Comparison of ENCODE assay signal across 8 cellular contexts in the genomic region with DNA sequence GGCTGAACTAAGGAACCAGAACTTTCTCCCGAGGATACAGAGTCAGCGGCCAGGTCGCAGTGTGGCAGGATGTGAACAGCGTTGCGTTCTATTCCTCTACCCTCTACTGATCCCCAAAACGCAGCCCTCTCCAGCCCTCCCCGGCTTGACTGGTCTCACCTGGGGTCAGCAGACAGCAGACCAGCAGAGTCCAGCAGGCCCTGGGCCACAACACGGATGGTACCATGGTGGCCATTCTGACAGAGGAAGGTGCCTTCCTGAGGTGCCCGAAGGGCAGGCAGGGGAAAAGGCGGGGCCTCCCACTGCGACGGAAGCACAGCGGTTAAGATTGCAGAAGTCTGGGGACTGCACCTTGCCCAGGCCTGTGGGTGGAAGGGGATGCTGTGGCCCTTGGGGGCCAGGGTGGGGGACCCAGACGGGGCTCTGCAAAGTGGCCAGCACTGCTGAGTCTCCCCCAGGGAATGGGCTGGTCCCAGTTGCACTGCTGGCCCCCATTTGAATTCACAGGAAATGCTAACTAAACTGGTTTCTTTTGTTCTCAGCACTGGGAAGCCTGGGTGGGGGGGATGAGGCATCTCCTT. TPM values are rescaled to one million over a fixed set of nuclear protein-coding genes. Genes with fewer than 3 reads are reported as not detected.
DNase-seq lines count a peak whose midpoint lies in the region; ATAC-seq, FAIRE-seq and TF ChIP-seq lines count a peak whose summit lies in the region.

A gene with protein sequence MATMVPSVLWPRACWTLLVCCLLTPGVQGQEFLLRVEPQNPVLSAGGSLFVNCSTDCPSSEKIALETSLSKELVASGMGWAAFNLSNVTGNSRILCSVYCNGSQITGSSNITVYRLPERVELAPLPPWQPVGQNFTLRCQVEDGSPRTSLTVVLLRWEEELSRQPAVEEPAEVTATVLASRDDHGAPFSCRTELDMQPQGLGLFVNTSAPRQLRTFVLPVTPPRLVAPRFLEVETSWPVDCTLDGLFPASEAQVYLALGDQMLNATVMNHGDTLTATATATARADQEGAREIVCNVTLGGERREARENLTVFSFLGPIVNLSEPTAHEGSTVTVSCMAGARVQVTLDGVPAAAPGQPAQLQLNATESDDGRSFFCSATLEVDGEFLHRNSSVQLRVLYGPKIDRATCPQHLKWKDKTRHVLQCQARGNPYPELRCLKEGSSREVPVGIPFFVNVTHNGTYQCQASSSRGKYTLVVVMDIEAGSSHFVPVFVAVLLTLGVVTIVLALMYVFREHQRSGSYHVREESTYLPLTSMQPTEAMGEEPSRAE (minus strand): TSS at position 245 of the 581 bp plus-strand sequence. CDS start 10 bp downstream, at position 235.

- ATAC-seq in HG02588 (IDR thresholded peaks at IDR 0.05; ENCODE audit: unreplicated experiment) (peak; percentile 76), GM12878 (peak; percentile 97), HG02571 (IDR thresholded peaks at IDR 0.05; ENCODE audit: unreplicated experiment) (no peak)

- no peaks in the 10 kb centered on the region for H4K20me1 ChIP-seq in GM12878 (ENCODE audit: control insufficient read depth, insufficient read depth)

- H3K27me3 ChIP-seq in Caco-2 (replicated peaks; ENCODE audit: control insufficient read depth, insufficient read depth, low read length) (no peaks in the 10 kb centered on the region), GM12878 (replicated peaks in 1 of 2; ENCODE audit: control insufficient read depth in 2 of 2, insufficient read depth in 2 of 2, low read length in 1 of 2) (no peaks in the 10 kb centered on the region)

- in situ Hi-C loops in GM12878 (cut with MboI) = no loop called here

- no peak within 1 kb of the TSS for H3K4me3 ChIP-seq in Caco-2 (ENCODE audit: low read depth, low read length)
- H3K4me3 ChIP-seq in GM12878 = peak within 1 kb of the TSS; percentile 90
- H3K4me3 ChIP-seq in foreskin fibroblast (ENCODE audit: low read depth in 1 of 2, low read length in 2 of 2) = no peak within 1 kb of the TSS

- H3K27me3 Mint-ChIP-seq in Caco-2 (ENCODE audit: insufficient read depth, unreplicated experiment) = no peaks in the 10 kb centered on the region
- H3K27me3 Mint-ChIP-seq in T-helper 1 cell treated with Interleukin-12 subunit alpha and Interleukin-12 subunit beta and Interleukin-4 antibody, amounts not matched to agents 30 μg/mL and 1 μg/mL, for 36 hours (ENCODE audit: low read depth) = no peaks in the 10 kb centered on the region

- SMC1A ChIA-PET in GM12878 (lab: Charles Lee; ENCODE audit: uncharacterized antibody, unreplicated experiment) = interaction anchor here (1.1 kb wide), 1 partner anchor 76 kb away, joined by 3 read pairs; no protein-coding TSS in a partner anchor

- H3K4me1 ChIP-seq in Caco-2 (0 out of 2 replicates have a peak, but pooled peaks cover 6% of the 10 kb centered on the region), GM12878 (ENCODE audit: control insufficient read depth, insufficient read depth, low read length) (peaks cover 12% of the 10 kb centered on the region)

- FAIRE-seq in GM12878 (lab: Jason Lieb, UNC) = peak; percentile 23

- H3K4me1 Mint-ChIP-seq in Caco-2 (ENCODE audit: low read depth, unreplicated experiment) = no peaks in the 10 kb centered on the region
- peaks cover 20% of the 10 kb centered on the region for H3K4me1 Mint-ChIP-seq in T-helper 1 cell treated with Interleukin-12 subunit alpha and Interleukin-12 subunit beta and Interleukin-4 antibody, amounts not matched to agents 30 μg/mL and 1 μg/mL, for 36 hours (ENCODE audit: low read depth)

- 0% methylated on average over 14 of the region's 14 CpGs for WGBS in GM12878 (ENCODE audit: insufficient coverage, insufficient replicate concordance, low lambda C conversion rate, missing lambda C conversion rate)

- H3K9me3 ChIP-seq in Caco-2 (no peaks in the 10 kb centered on the region), GM12878 (replicated peaks; ENCODE audit: control insufficient read depth, insufficient read depth, low read length) (no peaks in the 10 kb centered on the region)

- peak; percentile 85 for TF ChIP-seq POLR2A in GM12878 (IDR thresholded peaks at IDR 0.05; ENCODE audit: low read depth, low read length)

- peak within 1 kb of the TSS; percentile 38 for H3K27ac Mint-ChIP-seq in Caco-2 (ENCODE audit: unreplicated experiment)
- H3K27ac Mint-ChIP-seq in T-helper 1 cell treated with Interleukin-12 subunit alpha and Interleukin-12 subunit beta and Interleukin-4 antibody, amounts not matched to agents 30 μg/mL and 1 μg/mL, for 36 hours = peak within 1 kb of the TSS; percentile 83

- H3K9ac ChIP-seq in GM12878 (ENCODE audit: control insufficient read depth, insufficient read depth, low read length) = peak within 1 kb of the TSS; percentile 85

- peak within 1 kb of the TSS; percentile 81 for H2AFZ ChIP-seq in GM12878 (ENCODE audit: control insufficient read depth, low read depth, low read length)

- BruUV-seq in Caco-2 (replicated peaks; lab: Mats Ljungman, UMichigan) = no TSS peak
- no TSS peak for BruUV-seq in GM12878 (replicated peaks; lab: Mats Ljungman, UMichigan)

- peaks cover 18% of the 10 kb centered on the region for H3K79me2 ChIP-seq in GM12878 (ENCODE audit: control insufficient read depth, insufficient read depth, low read length)

- RAD21 ChIA-PET in GM12878 (lab: Charles Lee; ENCODE audit: unreplicated experiment) = no interaction called here

- no peak for TF ChIP-seq CTCF in Caco-2 (IDR thresholded peaks at IDR 0.05; ENCODE audit: insufficient read depth in 1 of 2, low read depth in 1 of 2, low read length in 1 of 2, severe bottlenecking in 1 of 2, unreplicated experiment in 1 of 2)
- no peak for TF ChIP-seq CTCF in GM12878 (IDR thresholded peaks at IDR 0.05 in 2 of 3, conservative IDR thresholded peaks at IDR 0.05 in 1 of 3; ENCODE audit: control insufficient read depth in 2 of 3, extremely low read depth in 1 of 3, insufficient read depth in 1 of 3, low read depth in 3 of 3, low read length in 3 of 3)
- TF ChIP-seq CTCF in foreskin fibroblast (IDR thresholded peaks at IDR 0.05; ENCODE audit: low read depth, low read length) = no peak

- TF ChIP-seq EP300 in GM12878 (IDR thresholded peaks at IDR 0.05; ENCODE audit: borderline replicate concordance in 1 of 2, control insufficient read depth in 1 of 2, low read depth in 2 of 2, low read length in 2 of 2) = no peak

- DNase-seq in Caco-2 = no peak
- DNase-seq in GM12878 (ENCODE audit: low read depth, low spot score) = peak; percentile 43
- DNase-seq in stimulated activated CD4-positive, alpha-beta T cell treated with anti-CD3 and anti-CD28 coated beads, Interleukin-12 subunit alpha, Interleukin-12 subunit beta, amount 100 ng/mL, for 4 hours = peak; percentile 63
- DNase-seq in NCI-H1105 treated with DMSO at 0.1 percent for 48 hours (lab: John Stamatoyannopoulos, UW) = no peak
- no peak for DNase-seq in foreskin fibroblast

- H3K9me3 Mint-ChIP-seq in Caco-2 (ENCODE audit: unreplicated experiment) = no peaks in the 10 kb centered on the region
- H3K9me3 Mint-ChIP-seq in T-helper 1 cell treated with Interleukin-12 subunit alpha and Interleukin-12 subunit beta and Interleukin-4 antibody, amounts not matched to agents 30 μg/mL and 1 μg/mL, for 36 hours = no peaks in the 10 kb centered on the region

- H3K4me3 Mint-ChIP-seq in Caco-2 (ENCODE audit: unreplicated experiment) = no peak within 1 kb of the TSS
- peak within 1 kb of the TSS; percentile 95 for H3K4me3 Mint-ChIP-seq in T-helper 1 cell treated with Interleukin-12 subunit alpha and Interleukin-12 subunit beta and Interleukin-4 antibody, amounts not matched to agents 30 μg/mL and 1 μg/mL, for 36 hours

- POLR2A ChIA-PET in Caco-2 (lab: Charles Lee) = no interaction called here
- POLR2A ChIA-PET in GM12878 (lab: Charles Lee) = no interaction called here

- no peaks in the 10 kb centered on the region for H3K36me3 ChIP-seq in Caco-2 (ENCODE audit: control insufficient read depth, insufficient read depth, low read length)
- peaks cover 4 to 9% of the 10 kb centered on the region in 2 experiments; a peak in 3 of 4 replicates for H3K36me3 ChIP-seq in GM12878 (ENCODE audit: control insufficient read depth in 2 of 2, insufficient read depth in 2 of 2, low read length in 1 of 2)

- peaks cover 5% of the 10 kb centered on the region for H3K36me3 Mint-ChIP-seq in Caco-2 (ENCODE audit: insufficient read depth, unreplicated experiment)
- peaks cover 9% of the 10 kb centered on the region for H3K36me3 Mint-ChIP-seq in T-helper 1 cell treated with Interleukin-12 subunit alpha and Interleukin-12 subunit beta and Interleukin-4 antibody, amounts not matched to agents 30 μg/mL and 1 μg/mL, for 36 hours (ENCODE audit: low read depth)

- intact Hi-C loops in Caco-2 (cut with micrococcal nuclease; ENCODE audit: unreplicated experiment) = no loop called here
- intact Hi-C loops in GM12878 (cut with micrococcal nuclease; ENCODE audit: unreplicated experiment) = no loop called here

- CTCF ChIA-PET in Caco-2 (lab: Charles Lee) (no interaction called here), GM12878 (lab: Yijun Ruan, JAX) (interaction anchor here (0.8 to 1.7 kb wide), 3 partner anchors 11 to 49 kb away, joined by 3 to 7 read pairs (median 6); no protein-coding TSS in a partner anchor)

- peak within 1 kb of the TSS; percentile 100 for H3K4me2 ChIP-seq in GM12878 (ENCODE audit: control insufficient read depth, insufficient read depth)

- TF ChIP-seq RAD21 in GM12878 (IDR thresholded peaks at IDR 0.05; ENCODE audit: insufficient read depth, low read depth, low read length) = no peak

- H3K27ac ChIP-seq in GM12878 (ENCODE audit: control insufficient read depth, insufficient read depth) = peak within 1 kb of the TSS; percentile 85

TF ChIP-seq in GM12878, 131 proteins besides CTCF, POLR2A, EP300 and RAD21 (continues in another document):
- TF ChIP-seq CBFB (IDR thresholded peaks at IDR 0.05; ENCODE audit: low read depth) = peak; percentile 29; the same call in 1 of the 2 replicates

RNA-seq across cellular contexts. Expression of the gene that starts here (rescaled TPM):
- total RNA-seq in Caco-2 (2022) (6.9 and 9.8 TPM in 2 replicates), GM12878 (2014; rRNA removed) (134 and 152 TPM in 2 replicates), GM12878 (2014; rRNA removed; fragmentation: Illumina TruSeq; extraction: Trizol) (98.9 and 106 TPM in 2 replicates), GM12878 (2021) (146 and 160 TPM in 2 replicates)
- total RNA-seq in GM12878 (2013; cell fraction: nucleolus; rRNA removed) = 76.3 and 98.4 TPM in 2 replicates
- 45.5 TPM for polyA plus RNA-seq in GM12878 (2011; ENCODE audit: low read depth)
- polyA plus RNA-seq in GM12878 (2011; rRNA removed) (67.0 and 125 TPM in 2 replicates), GM12878 (2014; fragmentation: Illumina TruSeq; extraction: Trizol) (20.4 and 61.1 TPM in 2 replicates), GM12878 (2014; fragmentation: Nextera tagmentation; extraction: Ambion mirVana) (10 to 100 TPM in 1 of 2 experiments, 1 to 10 TPM in 1; 5.5 to 29.2 TPM), GM12878 (2014; rRNA removed) (146 and 156 TPM in 2 replicates), GM12878 (2016; fragmentation: Nextera tagmentation; extraction: Ambion mirVana) (10 to 100 TPM; 73.6 to 75.6 TPM)
- polyA plus RNA-seq in GM12878 (2011; cell fraction: cytosol; rRNA removed) = 166 and 255 TPM in 2 replicates
- polyA plus RNA-seq in GM12878 (2011; cell fraction: nucleus; rRNA removed) = 261 and 282 TPM in 2 replicates
- 152 and 177 TPM in 2 replicates for polyA plus RNA-seq in GM12878 (2012)
- polyA minus RNA-seq in GM12878 (2011; rRNA and poly(A)+ RNA removed) = 113 and 199 TPM in 2 replicates
- polyA minus RNA-seq in GM12878 (2011; cell fraction: cytosol; rRNA and poly(A)+ RNA removed) = 98.9 and 99.5 TPM in 2 replicates
- 40.0 and 45.3 TPM in 2 replicates for polyA minus RNA-seq in GM12878 (2011; cell fraction: nucleus; rRNA and poly(A)+ RNA removed)

Comparison
In these comparisons a context has a peak if more than half of its experiments do, and no peak if none do; other contexts are left out.
1. DNase-seq: peak in GM12878 (single experiment) and stimulated activated CD4-positive, alpha-beta T cell treated with anti-CD3 and anti-CD28 coated beads, Interleukin-12 subunit alpha, Interleukin-12 subunit beta, amount 100 ng/mL, for 4 hours (single experiment); none in Caco-2 (0 of 2), NCI-H1105 treated with DMSO at 0.1 percent for 48 hours (single experiment) and foreskin fibroblast (0 of 2).